ENCODE assay signal across 2 cellular contexts in the genomic region with DNA sequence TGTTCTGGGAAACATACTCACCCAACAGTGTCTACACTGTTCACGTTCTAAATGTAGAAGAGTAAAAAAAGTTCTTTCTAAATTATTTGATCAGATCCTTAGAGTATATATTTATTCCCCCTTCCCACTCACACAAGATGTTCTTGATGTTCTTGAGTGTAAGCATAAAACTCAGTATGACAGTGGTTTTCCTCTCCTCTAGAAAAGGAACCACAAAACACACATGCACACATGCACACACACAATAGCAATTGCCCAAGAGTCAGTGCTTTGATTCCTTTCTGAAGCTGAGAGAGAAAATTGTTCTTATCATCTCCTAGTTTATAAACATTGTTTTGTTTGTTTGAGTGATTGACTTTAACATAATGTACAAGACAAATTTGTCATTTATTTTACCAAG.
TF ChIP-seq lines count a peak whose summit lies in the region.

No MANE protein-coding gene starts in this region.

TF ChIP-seq in IMR-90, 13 proteins besides CTCF, POLR2A, EP300 and RAD21:
- no peak for TF ChIP-seq FOS (IDR thresholded peaks at IDR 0.05; ENCODE audit: low read depth, low read length)
- TF ChIP-seq BHLHE40 (IDR thresholded peaks at IDR 0.05; ENCODE audit: low read depth, low read length): no peak
- TF ChIP-seq NFE2L2 (IDR thresholded peaks at IDR 0.05; ENCODE audit: low read depth, low read length): no peak
- no peak for TF ChIP-seq RFX5 (IDR thresholded peaks at IDR 0.05; ENCODE audit: low read depth, low read length)
- TF ChIP-seq, protein P1, sequence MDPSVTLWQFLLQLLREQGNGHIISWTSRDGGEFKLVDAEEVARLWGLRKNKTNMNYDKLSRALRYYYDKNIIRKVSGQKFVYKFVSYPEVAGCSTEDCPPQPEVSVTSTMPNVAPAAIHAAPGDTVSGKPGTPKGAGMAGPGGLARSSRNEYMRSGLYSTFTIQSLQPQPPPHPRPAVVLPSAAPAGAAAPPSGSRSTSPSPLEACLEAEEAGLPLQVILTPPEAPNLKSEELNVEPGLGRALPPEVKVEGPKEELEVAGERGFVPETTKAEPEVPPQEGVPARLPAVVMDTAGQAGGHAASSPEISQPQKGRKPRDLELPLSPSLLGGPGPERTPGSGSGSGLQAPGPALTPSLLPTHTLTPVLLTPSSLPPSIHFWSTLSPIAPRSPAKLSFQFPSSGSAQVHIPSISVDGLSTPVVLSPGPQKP (IDR thresholded peaks at IDR 0.05; ENCODE audit: borderline replicate concordance, low read depth, low read length): no peak
- TF ChIP-seq CEBPB (IDR thresholded peaks at IDR 0.05; ENCODE audit: low read depth, low read length): no peak
- no peak for TF ChIP-seq MAZ (IDR thresholded peaks at IDR 0.05; ENCODE audit: borderline replicate concordance, low read depth, low read length)
- TF ChIP-seq, protein P2, sequence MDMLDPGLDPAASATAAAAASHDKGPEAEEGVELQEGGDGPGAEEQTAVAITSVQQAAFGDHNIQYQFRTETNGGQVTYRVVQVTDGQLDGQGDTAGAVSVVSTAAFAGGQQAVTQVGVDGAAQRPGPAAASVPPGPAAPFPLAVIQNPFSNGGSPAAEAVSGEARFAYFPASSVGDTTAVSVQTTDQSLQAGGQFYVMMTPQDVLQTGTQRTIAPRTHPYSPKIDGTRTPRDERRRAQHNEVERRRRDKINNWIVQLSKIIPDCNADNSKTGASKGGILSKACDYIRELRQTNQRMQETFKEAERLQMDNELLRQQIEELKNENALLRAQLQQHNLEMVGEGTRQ (IDR thresholded peaks at IDR 0.05; ENCODE audit: low read depth, low read length): no peak
- TF ChIP-seq MAFK (IDR thresholded peaks at IDR 0.05; ENCODE audit: low read depth, low read length): no peak
- no peak for TF ChIP-seq SMC3 (IDR thresholded peaks at IDR 0.05; ENCODE audit: low read depth, low read length)

TF ChIP-seq in endothelial cell of umbilical vein, 7 proteins besides CTCF, POLR2A, EP300 and RAD21:
- TF ChIP-seq MYC (IDR thresholded peaks at IDR 0.05; ENCODE audit: low read depth, low read length) (no peak), GATA2 (IDR thresholded peaks at IDR 0.05; ENCODE audit: insufficient read depth, insufficient read length, low read depth, low read length) (no peak), EZH2 (IDR thresholded peaks at IDR 0.05; ENCODE audit: borderline replicate concordance, low read depth, low read length, severe bottlenecking) (no peak), JUN (IDR thresholded peaks at IDR 0.05; ENCODE audit: borderline replicate concordance, insufficient read depth, insufficient read length, low read depth) (no peak)
- TF ChIP-seq, protein P3, sequence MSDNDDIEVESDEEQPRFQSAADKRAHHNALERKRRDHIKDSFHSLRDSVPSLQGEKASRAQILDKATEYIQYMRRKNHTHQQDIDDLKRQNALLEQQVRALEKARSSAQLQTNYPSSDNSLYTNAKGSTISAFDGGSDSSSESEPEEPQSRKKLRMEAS (IDR thresholded peaks at IDR 0.05; ENCODE audit: insufficient read depth, insufficient read length): no peak
